In the genomic region with DNA sequence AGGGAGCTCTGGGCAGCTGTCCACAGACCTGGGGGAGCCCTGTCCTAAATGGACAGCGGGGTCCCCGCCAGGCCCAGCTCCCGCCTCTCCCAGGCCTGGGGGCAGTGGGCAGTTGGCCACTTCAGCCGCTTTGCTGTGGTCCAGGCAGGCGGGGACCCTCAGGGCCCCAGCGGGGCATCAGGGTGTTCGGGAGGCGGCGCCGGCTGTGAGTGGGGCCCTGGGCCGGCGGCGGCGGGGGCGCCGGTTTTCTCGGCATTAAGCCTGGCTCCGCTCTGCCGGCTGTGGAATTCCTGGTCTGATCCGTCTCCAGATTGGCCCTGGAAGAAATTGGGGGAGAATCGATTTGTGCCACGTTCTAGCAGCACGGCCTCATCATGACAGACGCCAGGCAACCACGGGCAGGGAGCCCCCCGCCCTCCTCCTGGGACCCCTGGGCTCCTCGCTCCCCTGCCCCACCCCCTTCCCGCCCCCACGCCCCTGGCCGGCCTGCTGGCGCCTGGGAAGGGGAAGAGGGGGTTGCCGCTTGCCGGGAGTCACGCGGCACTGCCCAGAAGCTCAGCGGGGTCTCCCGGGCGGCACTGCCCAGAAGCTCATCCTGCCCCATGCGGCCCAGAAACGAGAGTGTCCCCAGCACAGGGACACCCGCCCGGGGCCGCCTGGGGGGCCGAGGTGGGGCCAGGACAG, we compare ENCODE assay signal across 20 cellular contexts. TPM values are rescaled to one million over a fixed set of nuclear protein-coding genes. Genes with fewer than 3 reads are reported as not detected.
"Had no signal": no experiment of that assay in that cellular context is flagged by ENCODE, and none has a peak within 500 bp of the region (broad histone marks: within the 10 kb centered on the region; RNA-seq: fewer than 3 reads in every experiment).

No MANE protein-coding gene starts in this region.

- H3K27ac ChIP-seq: gastroesophageal sphincter, heart right ventricle, lower lobe of right lung, prostate gland had no signal

- H3K4me1 ChIP-seq: lower lobe of right lung, prostate gland had no signal

- H3K4me3 ChIP-seq: gastroesophageal sphincter, heart right ventricle, lower lobe of right lung, prostate gland had no signal

- H3K36me3 ChIP-seq: gastroesophageal sphincter, heart right ventricle, lower lobe of right lung, prostate gland had no signal

- H3K9me3 ChIP-seq: lower lobe of right lung, prostate gland had no signal

- FAIRE-seq: astrocyte, bronchial epithelial cell, urothelium cell line had no signal

- DNase-seq: activated naive CD4-positive, alpha-beta T cell treated with anti-CD3 and anti-CD28 coated beads, Interleukin-2, amount 10 ng/mL, durations not matched to agents 7 days and 5 days; heart right ventricle; left cardiac atrium; lower lobe of right lung; midbrain; stimulated activated CD4-positive, alpha-beta T cell treated with anti-CD3 and anti-CD28 coated beads, Interleukin-1b, Interleukin-23, amount 100 ng/mL, for 48 hours had no signal

RNA-seq across cellular contexts. Expression of a gene that starts 28.6 kb away (rescaled TPM):
- total RNA-seq: activated T-helper 2 cell treated with anti-CD3 and anti-CD28 coated beads, Interferon-gamma antibody, Interleukin-2, Interleukin-4, amounts not matched to agents 10 μg/mL and 5 μg/mL and 100 μg/mL, durations not matched to agents 14 hours and 24 hours and 36 hours; astrocyte; bronchial epithelial cell; cerebellum; gastroesophageal sphincter; lower lobe of right lung; osteoblast; sciatic nerve had no signal
- polyA plus RNA-seq: neural cell, thymus had no signal

RNA-seq across cellular contexts. Expression of a gene that starts 52.1 kb away (rescaled TPM):
- total RNA-seq: activated T-helper 2 cell treated with anti-CD3 and anti-CD28 coated beads, Interferon-gamma antibody, Interleukin-2, Interleukin-4, amounts not matched to agents 10 μg/mL and 5 μg/mL and 100 μg/mL, durations not matched to agents 14 hours and 24 hours and 36 hours; astrocyte; bronchial epithelial cell; cerebellum; dermis microvascular lymphatic vessel endothelial cell; gastroesophageal sphincter; left cardiac atrium; lower lobe of right lung; myocyte; osteoblast; sciatic nerve had no signal
- polyA plus RNA-seq: esophagus, heart right ventricle had no signal
